In genomic region chr22:20964090-20964798, GRCh38 we compare ENCODE assay signal across 7 cellular contexts. TPM values are rescaled to one million over a fixed set of nuclear protein-coding genes. Genes with fewer than 3 reads are reported as not detected.
A peak's percentile ranks its signal among the peaks of the same experiment; 100 is the strongest.
DNase-seq lines count a peak whose midpoint lies in the region; ATAC-seq lines count a peak whose summit lies in the region.

No MANE protein-coding gene starts in this region.

- intact Hi-C loops in right cardiac atrium (cut with DNase I): loop anchor here in 1 of 4 donors (10.0 kb wide), 1 partner anchor 59 kb away; no protein-coding TSS in a partner anchor

- no peaks in the 10 kb centered on the region for H3K9me3 Mint-ChIP-seq in activated CD8-positive, alpha-beta T cell treated with anti-CD3 and anti-CD28 coated beads, Interleukin-2, amount 10 ng/mL, durations not matched to agents 7 days and 5 days (ENCODE audit: insufficient read depth)

- H3K27me3 ChIP-seq in H7 (ENCODE audit: control insufficient read depth, insufficient read depth, low read length) (peaks cover 60% of the 10 kb centered on the region), right cardiac atrium (ENCODE audit: control insufficient read depth, insufficient read depth) (no peaks in the 10 kb centered on the region)

- H3K36me3 Mint-ChIP-seq in activated CD8-positive, alpha-beta T cell treated with anti-CD3 and anti-CD28 coated beads, Interleukin-2, amount 10 ng/mL, durations not matched to agents 7 days and 5 days (ENCODE audit: low read depth): no peaks in the 10 kb centered on the region

- POLR2A ChIA-PET in activated CD8-positive, alpha-beta T cell treated with anti-CD3 and anti-CD28 coated beads, Interleukin-2, amount 10 ng/mL, durations not matched to agents 7 days and 5 days (lab: Charles Lee): no interaction called here

- H3K9me3 ChIP-seq in right cardiac atrium (ENCODE audit: control insufficient read depth, low read length): no peaks in the 10 kb centered on the region

- no peaks in the 10 kb centered on the region for H3K4me1 ChIP-seq in right cardiac atrium (ENCODE audit: control insufficient read depth, insufficient read depth, low read length)

- peak overlapping the region; percentile 48 for H3K4me3 Mint-ChIP-seq in activated CD8-positive, alpha-beta T cell treated with anti-CD3 and anti-CD28 coated beads, Interleukin-2, amount 10 ng/mL, durations not matched to agents 7 days and 5 days

- no peaks in the 10 kb centered on the region for H3K36me3 ChIP-seq in H7 (replicated peaks; ENCODE audit: control insufficient read depth, insufficient read depth, low read length)

- H3K27ac Mint-ChIP-seq in activated CD8-positive, alpha-beta T cell treated with anti-CD3 and anti-CD28 coated beads, Interleukin-2, amount 10 ng/mL, durations not matched to agents 7 days and 5 days: no peak overlapping the region

- no peak for DNase-seq in H7
- DNase-seq in activated CD8-positive, alpha-beta T cell treated with anti-CD3 and anti-CD28 coated beads, Interleukin-2, amount 10 ng/mL, durations not matched to agents 7 days and 5 days: no peak
- DNase-seq in right cardiac atrium: peak in 1 of 3 donors; percentile 21
- no peak for DNase-seq in skeletal muscle cell (ENCODE audit: low read depth)
- no peak for DNase-seq in SHP77 treated with DMSO at 0.1 percent for 48 hours (lab: John Stamatoyannopoulos, UW)
- DNase-seq in NCI-H1092 (lab: John Stamatoyannopoulos, UW): no peak
- no peak for DNase-seq in stimulated activated CD4-positive, alpha-beta T cell treated with anti-CD3 and anti-CD28 coated beads, Interleukin-2, amount 100 ng/mL, for 24 hours

- CTCF ChIA-PET in activated CD8-positive, alpha-beta T cell treated with anti-CD3 and anti-CD28 coated beads, Interleukin-2, amount 10 ng/mL, durations not matched to agents 7 days and 5 days (lab: Charles Lee): interaction anchor here (3.5 kb wide), 1 partner anchor 11 kb away, joined by 9 read pairs; no protein-coding TSS in a partner anchor

- no peak overlapping the region for H3K27ac ChIP-seq in right cardiac atrium (ENCODE audit: low read length)

- H3K27me3 Mint-ChIP-seq in activated CD8-positive, alpha-beta T cell treated with anti-CD3 and anti-CD28 coated beads, Interleukin-2, amount 10 ng/mL, durations not matched to agents 7 days and 5 days (ENCODE audit: low read depth): peaks cover 13% of the 10 kb centered on the region

- peak overlapping the region; percentile 27 for H3K4me3 ChIP-seq in H7 (ENCODE audit: insufficient read depth, low read depth, low read length)
- peak overlapping the region; percentile 37 for H3K4me3 ChIP-seq in right cardiac atrium (ENCODE audit: low read length)
- H3K4me3 ChIP-seq in skeletal muscle cell (ENCODE audit: low read depth, low read length): peak overlapping the region; percentile 24

- H3K4me1 Mint-ChIP-seq in activated CD8-positive, alpha-beta T cell treated with anti-CD3 and anti-CD28 coated beads, Interleukin-2, amount 10 ng/mL, durations not matched to agents 7 days and 5 days (ENCODE audit: low read depth): peaks cover 10% of the 10 kb centered on the region

- WGBS in right cardiac atrium: 67% methylated on average over 6 of the region's 6 CpGs

- no peak for ATAC-seq in activated CD8-positive, alpha-beta T cell treated with anti-CD3 and anti-CD28 coated beads, Interleukin-2, amount 10 ng/mL, durations not matched to agents 7 days and 5 days
- ATAC-seq in right cardiac atrium: no peak

RNA-seq across cellular contexts. Expression of gene AIFM3, which starts 2.8 kb away (rescaled TPM):
- 0.38 and 1.5 TPM in 2 replicates for total RNA-seq in H7 (2014; rRNA removed; shearing (Covaris generic))
- under 1 TPM; 0.37 to 0.39 TPM for total RNA-seq in activated CD8-positive, alpha-beta T cell treated with anti-CD3 and anti-CD28 coated beads, Interleukin-2, amount 10 ng/mL, durations not matched to agents 7 days and 5 days
- total RNA-seq in right cardiac atrium: 1 to 10 TPM; 1.0 to 2.1 (median 1.4) TPM
- 1.4 TPM for polyA plus RNA-seq in right cardiac atrium

RNA-seq across cellular contexts. Expression of gene LZTR1, which starts 17.9 kb away (rescaled TPM):
- 28.3 and 34.0 TPM in 2 replicates for total RNA-seq in H7 (2014; rRNA removed; shearing (Covaris generic))
- 10 to 100 TPM; 56.2 to 58.0 TPM for total RNA-seq in activated CD8-positive, alpha-beta T cell treated with anti-CD3 and anti-CD28 coated beads, Interleukin-2, amount 10 ng/mL, durations not matched to agents 7 days and 5 days
- 10 to 100 TPM; 28.3 to 33.2 (median 31.1) TPM for total RNA-seq in right cardiac atrium
- polyA plus RNA-seq in right cardiac atrium: 20.4 TPM

RNA-seq across cellular contexts. Expression of gene THAP7, which starts 37.7 kb away (rescaled TPM):
- total RNA-seq in H7 (2014; rRNA removed; shearing (Covaris generic)): 42.7 and 49.1 TPM in 2 replicates
- total RNA-seq in activated CD8-positive, alpha-beta T cell treated with anti-CD3 and anti-CD28 coated beads, Interleukin-2, amount 10 ng/mL, durations not matched to agents 7 days and 5 days: 10 to 100 TPM; 31.7 to 32.0 TPM
- total RNA-seq in right cardiac atrium: 10 to 100 TPM; 23.2 to 25.2 (median 23.8) TPM
- polyA plus RNA-seq in right cardiac atrium: 38.2 TPM

RNA-seq across cellular contexts. Expression of gene CRKL, which starts 47.0 kb away (rescaled TPM):
- total RNA-seq in H7 (2014; rRNA removed; shearing (Covaris generic)): 70.6 and 71.5 TPM in 2 replicates
- total RNA-seq in activated CD8-positive, alpha-beta T cell treated with anti-CD3 and anti-CD28 coated beads, Interleukin-2, amount 10 ng/mL, durations not matched to agents 7 days and 5 days: 10 to 100 TPM; 87.0 to 87.4 TPM
- total RNA-seq in right cardiac atrium: 10 to 100 TPM; 50.5 to 53.7 (median 52.0) TPM
- 20.8 TPM for polyA plus RNA-seq in right cardiac atrium

RNA-seq across cellular contexts. Expression of gene P2RX6, which starts 50.7 kb away (rescaled TPM):
- 0.26 and 0.31 TPM in 2 replicates for total RNA-seq in H7 (2014; rRNA removed; shearing (Covaris generic))
- total RNA-seq in activated CD8-positive, alpha-beta T cell treated with anti-CD3 and anti-CD28 coated beads, Interleukin-2, amount 10 ng/mL, durations not matched to agents 7 days and 5 days: under 1 TPM; 0.50 to 0.63 TPM
- total RNA-seq in right cardiac atrium: 1 to 10 TPM; 1.7 to 6.7 (median 4.8) TPM
- 2.1 TPM for polyA plus RNA-seq in right cardiac atrium
